In the genomic region with DNA sequence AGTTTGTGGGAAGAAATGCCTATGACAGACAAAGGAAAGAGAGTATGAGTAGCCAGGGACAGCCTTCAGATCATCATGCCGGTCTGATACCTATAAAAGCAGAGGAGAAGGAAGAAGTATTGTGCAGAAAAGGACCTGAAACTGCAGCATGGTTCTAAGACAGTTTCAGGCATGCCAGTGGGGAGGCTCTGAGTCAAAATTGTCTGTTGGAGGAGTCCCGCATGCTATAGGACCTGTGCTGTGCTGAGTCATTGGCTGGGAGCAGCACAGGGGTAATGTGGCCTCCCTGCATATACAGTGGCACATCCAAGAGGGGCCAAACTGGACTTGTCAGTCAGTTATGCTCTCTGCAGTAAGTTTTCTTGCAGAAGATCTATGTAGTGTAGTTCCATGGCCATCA, we compare ENCODE assay signal across 9 cellular contexts. TPM values are rescaled to one million over a fixed set of nuclear protein-coding genes. Genes with fewer than 3 reads are reported as not detected.
DNase-seq lines count a peak whose midpoint lies in the region; ATAC-seq and TF ChIP-seq lines count a peak whose summit lies in the region.
"Had no signal": no experiment of that assay in that cellular context is flagged by ENCODE, and none has a peak within 500 bp of the region (broad histone marks: within the 10 kb centered on the region; RNA-seq: fewer than 3 reads in every experiment).

No MANE protein-coding gene starts in this region.

- no peaks in the 10 kb centered on the region for H3K4me1 Mint-ChIP-seq in Calu3 (ENCODE audit: low read depth, unreplicated experiment)

- no peaks in the 10 kb centered on the region for H3K36me3 ChIP-seq in OCI-LY3 (replicated peaks; ENCODE audit: low read depth, low read length)

- BruUV-seq in Calu3 (replicated peaks; lab: Mats Ljungman, UMichigan) = no TSS peak

- no peaks in the 10 kb centered on the region for H3K79me2 ChIP-seq in OCI-LY3 (ENCODE audit: low read length)

- peaks cover 78% of the 10 kb centered on the region for H3K27me3 Mint-ChIP-seq in Calu3 (ENCODE audit: unreplicated experiment)

- H3K36me3 Mint-ChIP-seq in Calu3 (ENCODE audit: insufficient read depth, unreplicated experiment) = no peaks in the 10 kb centered on the region

- no peak overlapping the region for H3K27ac Mint-ChIP-seq in Calu3 (ENCODE audit: unreplicated experiment)

- no peak for TF ChIP-seq CTCF in OCI-LY3 (IDR thresholded peaks at IDR 0.05; ENCODE audit: low read depth, low read length)
- TF ChIP-seq CTCF in Calu3 (IDR thresholded peaks at IDR 0.05; ENCODE audit: unreplicated experiment) = no peak

- peak overlapping the region; percentile 33 for H3K4me3 ChIP-seq in OCI-LY3 (ENCODE audit: low read length)

- DNase-seq in activated CD4-positive, alpha-beta T cell treated with anti-CD3 and anti-CD28 coated beads, Interleukin-2, amount 50 U/mL, for 48 hours = peak; percentile 45 to 63
- no peak for DNase-seq in activated CD4-positive, alpha-beta T cell treated with anti-CD3 and anti-CD28 coated beads, Interleukin-2, amount 50 U/mL, for 1 hour
- peak; percentile 19 to 40 for DNase-seq in stimulated activated CD8-positive, alpha-beta memory T cell treated with anti-CD3 and anti-CD28 coated beads, Interleukin-15, amount 100 ng/mL, for 48 hours (ENCODE audit: low read depth in 2 of 2)
- DNase-seq in GM03348 (ENCODE audit: low spot score) (no peak), NCI-H2227 (lab: John Stamatoyannopoulos, UW; ENCODE audit: unreplicated experiment) (no peak), Calu3 (no peak)

- intact Hi-C loops in Calu3 (cut with micrococcal nuclease; ENCODE audit: unreplicated experiment) = no loop called here

- no peak overlapping the region for H3K9ac ChIP-seq in OCI-LY3 (ENCODE audit: low read length)

- H3K4me2 ChIP-seq in OCI-LY3 (ENCODE audit: low read length) = peak overlapping the region; percentile 76

- peaks cover 22% of the 10 kb centered on the region for H3K4me1 ChIP-seq in OCI-LY3 (ENCODE audit: low read length)

- no peaks in the 10 kb centered on the region for H3K9me3 Mint-ChIP-seq in Calu3 (ENCODE audit: low read depth, unreplicated experiment)

- CTCF ChIA-PET in Calu3 (lab: Charles Lee) = no interaction called here

- no peak overlapping the region for H3K4me3 Mint-ChIP-seq in Calu3 (ENCODE audit: low read depth, unreplicated experiment)

- H4K20me1 ChIP-seq in OCI-LY3 (ENCODE audit: insufficient read depth, low read length) = no peaks in the 10 kb centered on the region

- H2AFZ ChIP-seq in OCI-LY3 (ENCODE audit: low read depth, low read length) = 0 out of 2 replicates have a peak overlapping the region, but pooled peaks have one; percentile 4

- H3K27ac ChIP-seq in OCI-LY3 (ENCODE audit: low read length) = peak overlapping the region; percentile 19; the same call in 1 of the 2 replicates

- H3K27me3 ChIP-seq in OCI-LY3 (ENCODE audit: low read depth, low read length) = 0 out of 2 replicates have a peak, but pooled peaks cover 4% of the 10 kb centered on the region

- no peaks in the 10 kb centered on the region for H3K9me3 ChIP-seq in OCI-LY3 (ENCODE audit: insufficient read depth, low read length)

- ATAC-seq in HG02870 (IDR thresholded peaks at IDR 0.05; ENCODE audit: unreplicated experiment) = peak; percentile 100

RNA-seq across cellular contexts. Expression of a gene that starts 40.7 kb away (rescaled TPM):
- total RNA-seq in Calu3 (2022) = not detected in 2 replicates
- total RNA-seq: pulmonary artery endothelial cell had no signal

Comparison
In these comparisons a context has a peak if more than half of its experiments do, and no peak if none do; other contexts are left out.
1. DNase-seq: peak in activated CD4-positive, alpha-beta T cell treated with anti-CD3 and anti-CD28 coated beads, Interleukin-2, amount 50 U/mL, for 48 hours (2 of 2) and stimulated activated CD8-positive, alpha-beta memory T cell treated with anti-CD3 and anti-CD28 coated beads, Interleukin-15, amount 100 ng/mL, for 48 hours (2 of 2); none in activated CD4-positive, alpha-beta T cell treated with anti-CD3 and anti-CD28 coated beads, Interleukin-2, amount 50 U/mL, for 1 hour (single experiment), GM03348 (single experiment), NCI-H2227 (single experiment) and Calu3 (single experiment).